Comparison of ENCODE assay signal across 17 cellular contexts in genomic region chr4:187307131-187307530, GRCh38.
"Had no signal": no experiment of that assay in that cellular context is flagged by ENCODE, and none has a peak within 500 bp of the region (broad histone marks: within the 10 kb centered on the region; RNA-seq: fewer than 3 reads in every experiment).

No MANE protein-coding gene starts in this region.

- H3K9me3 ChIP-seq: psoas muscle, right lobe of liver, thoracic aorta, upper lobe of right lung had no signal

- H3K27me3 Mint-ChIP-seq: central memory CD8-positive, alpha-beta T cell; effector memory CD8-positive, alpha-beta T cell had no signal

- H3K27ac ChIP-seq: psoas muscle, right lobe of liver, spleen, thoracic aorta, upper lobe of right lung had no signal

- H3K4me1 ChIP-seq: psoas muscle, right lobe of liver, spleen, upper lobe of right lung had no signal

- H3K4me1 Mint-ChIP-seq: central memory CD8-positive, alpha-beta T cell had no signal

- H3K4me3 Mint-ChIP-seq: activated naive CD4-positive, alpha-beta T cell treated with anti-CD3 and anti-CD28 coated beads for 36 hours; central memory CD8-positive, alpha-beta T cell; effector memory CD8-positive, alpha-beta T cell; nephron progenitor cell had no signal

- H3K27ac Mint-ChIP-seq: activated naive CD4-positive, alpha-beta T cell treated with anti-CD3 and anti-CD28 coated beads for 36 hours; effector memory CD8-positive, alpha-beta T cell; nephron progenitor cell had no signal

- H3K4me3 ChIP-seq: psoas muscle, right lobe of liver, spleen, thoracic aorta, upper lobe of right lung had no signal

- H3K27me3 ChIP-seq: right lobe of liver, spleen, upper lobe of right lung had no signal

- H3K36me3 ChIP-seq: right lobe of liver, spleen, thoracic aorta, upper lobe of right lung had no signal

- DNase-seq: activated CD4-positive, CD25-positive, alpha-beta regulatory T cell treated with anti-CD3 and anti-CD28 coated beads, Interleukin-2, amount 50 U/mL, for 72 hours; activated naive CD4-positive, alpha-beta T cell treated with anti-CD3 and anti-CD28 coated beads for 36 hours; activated T-cell treated with anti-CD3 and anti-CD28 coated beads for 4 hours; dermis blood vessel endothelial cell; effector memory CD8-positive, alpha-beta T cell; glutamatergic neuron; hypothalamus; kidney glomerular epithelial cell; nephron progenitor cell; occipital lobe; psoas muscle; right lobe of liver; spleen; stimulated activated CD4-positive, alpha-beta T cell treated with anti-CD3 and anti-CD28 coated beads, Interleukin-1b, Interleukin-23, amount 100 ng/mL, for 48 hours; upper lobe of right lung had no signal

- ATAC-seq: effector memory CD8-positive, alpha-beta T cell; psoas muscle; right lobe of liver; upper lobe of right lung had no signal
